33 cellular contexts compared by ENCODE assay signal in genomic region chr7:155840262-155840885, GRCh38. TPM values are rescaled to one million over a fixed set of nuclear protein-coding genes. Genes with fewer than 3 reads are reported as not detected.
"Had no signal": no experiment of that assay in that cellular context is flagged by ENCODE, and none has a peak within 500 bp of the region (broad histone marks: within the 10 kb centered on the region; RNA-seq: fewer than 3 reads in every experiment).

No MANE protein-coding gene starts in this region.

- DNase-seq: activated CD4-positive, alpha-beta memory T cell treated with anti-CD3 and anti-CD28 coated beads, Interleukin-2, amount 10 ng/mL, durations not matched to agents 7 days and 5 days; activated CD4-positive, alpha-beta T cell treated with anti-CD3 and anti-CD28 coated beads for 1 hour; activated CD4-positive, alpha-beta T cell treated with anti-CD3 and anti-CD28 coated beads for 48 hours; activated CD4-positive, CD25-positive, alpha-beta regulatory T cell; activated CD8-positive, alpha-beta memory T cell treated with anti-CD3 and anti-CD28 coated beads for 24 hours; activated CD8-positive, alpha-beta memory T cell treated with anti-CD3 and anti-CD28 coated beads, Interleukin-2, amount 10 ng/mL, durations not matched to agents 7 days and 5 days; activated CD8-positive, alpha-beta memory T cell treated with anti-CD3 and anti-CD28 coated beads, Interleukin-2, amount 50 U/mL, for 48 hours; activated gamma-delta T cell; activated naive CD4-positive, alpha-beta T cell treated with Interleukin-2 at 50 U/mL for 16 hours; activated naive CD8-positive, alpha-beta T cell treated with anti-CD3 and anti-CD28 coated beads, Interleukin-2, amount 50 U/mL, for 24 hours; activated T-cell treated with anti-CD3 and anti-CD28 coated beads, Interleukin-2, amount 50 U/mL, for 48 hours; anterior cingulate cortex; caudate nucleus; cerebellar nuclear complex; Kasumi-1; MG63; NCI-H1048; NCI-H1105 treated with DMSO at 0.1 percent for 48 hours; NCI-H1436 treated with DMSO at 0.1 percent for 48 hours; NCI-H1694 treated with DMSO at 0.1 percent for 48 hours; NCI-H2029; NCI-H345; NCI-H524 treated with DMSO at 0.1 percent for 48 hours; NK-92 treated with Interleukin-12 subunit alpha and Interleukin-12 subunit beta, amount 100 ng/mL, for 24 hours; PC-3; RPMI8226; SIG-M5; T1000; WERI-Rb-1 had no signal

- H3K36me3 ChIP-seq: MG63, Peyer's patch, WERI-Rb-1 had no signal

- H3K27me3 ChIP-seq: MG63, Peyer's patch had no signal

- H3K9me3 ChIP-seq: MG63, Peyer's patch had no signal

- FAIRE-seq: bronchial epithelial cell had no signal

- ATAC-seq: activated CD8-positive, alpha-beta memory T cell treated with anti-CD3 and anti-CD28 coated beads, Interleukin-2, amount 10 ng/mL, durations not matched to agents 7 days and 5 days; activated naive CD8-positive, alpha-beta T cell treated with anti-CD3 and anti-CD28 coated beads, Interleukin-2, amount 50 U/mL, for 24 hours; PC-3; Right ventricle myocardium inferior had no signal

- H3K4me3 ChIP-seq: MG63, Peyer's patch had no signal

- H3K27ac ChIP-seq: Peyer's patch, WERI-Rb-1 had no signal

RNA-seq across cellular contexts. Expression of gene SHH, which starts 28.1 kb away (rescaled TPM):
- total RNA-seq: activated CD4-positive, alpha-beta memory T cell treated with anti-CD3 and anti-CD28 coated beads, Interleukin-2, amount 10 ng/mL, durations not matched to agents 7 days and 5 days; activated CD8-positive, alpha-beta memory T cell treated with anti-CD3 and anti-CD28 coated beads, Interleukin-2, amount 10 ng/mL, durations not matched to agents 7 days and 5 days; bronchial epithelial cell; Right ventricle myocardium inferior; T-helper 1 cell treated with Interleukin-12 subunit alpha and Interleukin-12 subunit beta and Interleukin-4 antibody, amounts not matched to agents 30 ng/mL and 1 ng/mL, for 36 hours had no signal
